1 cellular context compared by ENCODE assay signal in the genomic region with DNA sequence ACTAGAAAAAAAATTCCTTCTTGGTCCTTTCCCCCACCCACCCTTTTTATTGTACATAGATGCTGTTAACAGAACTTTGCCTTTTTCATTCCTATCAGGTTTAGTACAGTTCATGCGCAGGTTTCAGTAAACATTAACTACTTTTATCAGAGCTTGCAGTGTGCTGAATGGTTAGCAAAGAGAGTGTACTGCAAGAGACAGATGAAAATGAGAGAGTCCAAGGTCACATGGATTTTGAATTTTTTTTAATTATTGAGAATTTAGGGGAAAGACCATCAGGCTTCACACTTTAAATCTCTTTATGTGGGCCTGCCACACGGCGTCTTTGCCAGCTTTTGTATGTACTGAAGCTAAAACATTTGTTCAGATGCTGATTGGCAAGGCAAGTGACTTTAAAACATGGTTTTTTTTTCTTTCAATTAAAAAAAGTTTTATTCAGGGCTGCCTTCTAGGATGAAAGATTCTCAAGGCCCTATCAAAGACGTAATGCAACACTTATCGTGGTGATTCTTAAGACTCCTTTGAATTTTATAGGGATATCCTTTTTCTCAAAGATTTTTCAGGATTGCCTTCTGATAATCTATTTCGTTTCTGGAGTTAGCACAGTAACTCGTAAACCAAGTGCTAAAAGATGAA.
TF ChIP-seq lines count a peak whose summit lies in the region.

No MANE protein-coding gene starts in this region.

TF ChIP-seq in HepG2, 621 proteins besides CTCF, POLR2A, EP300 and RAD21 (continued from another document and continues in another):
- TF ChIP-seq, protein P1, sequence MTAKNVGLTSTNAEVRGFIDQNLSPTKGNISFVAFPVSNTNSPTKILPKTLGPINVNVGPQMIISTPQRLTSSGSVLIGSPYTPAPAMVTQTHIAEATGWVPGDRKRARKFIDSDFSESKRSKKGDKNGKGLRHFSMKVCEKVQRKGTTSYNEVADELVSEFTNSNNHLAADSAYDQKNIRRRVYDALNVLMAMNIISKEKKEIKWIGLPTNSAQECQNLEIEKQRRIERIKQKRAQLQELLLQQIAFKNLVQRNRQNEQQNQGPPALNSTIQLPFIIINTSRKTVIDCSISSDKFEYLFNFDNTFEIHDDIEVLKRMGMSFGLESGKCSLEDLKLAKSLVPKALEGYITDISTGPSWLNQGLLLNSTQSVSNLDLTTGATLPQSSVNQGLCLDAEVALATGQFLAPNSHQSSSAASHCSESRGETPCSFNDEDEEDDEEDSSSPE (CRISPR knock-in tag; IDR thresholded peaks at IDR 0.05), result no peak
- TF ChIP-seq, protein P2, sequence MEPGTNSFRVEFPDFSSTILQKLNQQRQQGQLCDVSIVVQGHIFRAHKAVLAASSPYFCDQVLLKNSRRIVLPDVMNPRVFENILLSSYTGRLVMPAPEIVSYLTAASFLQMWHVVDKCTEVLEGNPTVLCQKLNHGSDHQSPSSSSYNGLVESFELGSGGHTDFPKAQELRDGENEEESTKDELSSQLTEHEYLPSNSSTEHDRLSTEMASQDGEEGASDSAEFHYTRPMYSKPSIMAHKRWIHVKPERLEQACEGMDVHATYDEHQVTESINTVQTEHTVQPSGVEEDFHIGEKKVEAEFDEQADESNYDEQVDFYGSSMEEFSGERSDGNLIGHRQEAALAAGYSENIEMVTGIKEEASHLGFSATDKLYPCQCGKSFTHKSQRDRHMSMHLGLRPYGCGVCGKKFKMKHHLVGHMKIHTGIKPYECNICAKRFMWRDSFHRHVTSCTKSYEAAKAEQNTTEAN (CRISPR knock-in tag; conservative IDR thresholded peaks at IDR 0.05), result no peak
- TF ChIP-seq CEBPB (IDR thresholded peaks at IDR 0.05; ENCODE audit: borderline replicate concordance, low read depth, low read length) (0 out of 2 replicates have a peak, but pooled peaks have one; percentile 7), GPN1 (CRISPR knock-in tag; IDR thresholded peaks at IDR 0.05; ENCODE audit: borderline replicate concordance) (no peak), SOX13 (IDR thresholded peaks at IDR 0.05) (no peak), SOX13 (CRISPR knock-in tag; conservative IDR thresholded peaks at IDR 0.05 in 1 of 2, IDR thresholded peaks at IDR 0.05 in 1 of 2) (peak in 1 of 2 experiments; percentile 83; a peak in 2 of 4 replicates), TBL1XR1 (IDR thresholded peaks at IDR 0.05; ENCODE audit: borderline replicate concordance, low read length, partially characterized antibody) (no peak), THAP11 (CRISPR knock-in tag; IDR thresholded peaks at IDR 0.05) (peak; percentile 37; the same call in 1 of the 2 replicates), ZNF44 (CRISPR knock-in tag; IDR thresholded peaks at IDR 0.05) (no peak), ZNF160 (CRISPR knock-in tag; IDR thresholded peaks at IDR 0.05) (no peak), ZNF550 (CRISPR knock-in tag; IDR thresholded peaks at IDR 0.05; ENCODE audit: borderline replicate concordance) (no peak), ATAD3A (CRISPR knock-in tag; IDR thresholded peaks at IDR 0.05) (no peak), HNF4A (CRISPR knock-in tag; IDR thresholded peaks at IDR 0.05) (peak; percentile 89), ZNF557 (CRISPR knock-in tag; IDR thresholded peaks at IDR 0.05) (no peak), ZNF251 (CRISPR knock-in tag; IDR thresholded peaks at IDR 0.05) (no peak), KLF12 (CRISPR knock-in tag; IDR thresholded peaks at IDR 0.05; ENCODE audit: borderline replicate concordance) (no peak), ETV5 (CRISPR knock-in tag; IDR thresholded peaks at IDR 0.05; ENCODE audit: borderline replicate concordance) (no peak; the same call in 1 of the 2 replicates), MEIS1 (CRISPR knock-in tag; IDR thresholded peaks at IDR 0.05; ENCODE audit: borderline replicate concordance) (no peak), ZKSCAN5 (CRISPR knock-in tag; IDR thresholded peaks at IDR 0.05) (no peak), KAT8 (CRISPR knock-in tag; IDR thresholded peaks at IDR 0.05) (no peak; the same call in 1 of the 2 replicates), ZSCAN21 (CRISPR knock-in tag; IDR thresholded peaks at IDR 0.05; ENCODE audit: borderline replicate concordance) (no peak), ETV6 (CRISPR knock-in tag; conservative IDR thresholded peaks at IDR 0.05) (no peak), MTA3 (CRISPR knock-in tag; IDR thresholded peaks at IDR 0.05) (no peak), MTF2 (CRISPR knock-in tag; IDR thresholded peaks at IDR 0.05; ENCODE audit: borderline replicate concordance) (no peak), XRCC5 (optimal IDR thresholded peaks at IDR 0.05; ENCODE audit: low read length) (no peak), AGO1 (IDR thresholded peaks at IDR 0.05; ENCODE audit: low read depth, low read length, poor library complexity, severe bottlenecking) (no peak), ZFX (CRISPR knock-in tag; IDR thresholded peaks at IDR 0.05; ENCODE audit: low read depth) (no peak)
- TF ChIP-seq, protein P3, sequence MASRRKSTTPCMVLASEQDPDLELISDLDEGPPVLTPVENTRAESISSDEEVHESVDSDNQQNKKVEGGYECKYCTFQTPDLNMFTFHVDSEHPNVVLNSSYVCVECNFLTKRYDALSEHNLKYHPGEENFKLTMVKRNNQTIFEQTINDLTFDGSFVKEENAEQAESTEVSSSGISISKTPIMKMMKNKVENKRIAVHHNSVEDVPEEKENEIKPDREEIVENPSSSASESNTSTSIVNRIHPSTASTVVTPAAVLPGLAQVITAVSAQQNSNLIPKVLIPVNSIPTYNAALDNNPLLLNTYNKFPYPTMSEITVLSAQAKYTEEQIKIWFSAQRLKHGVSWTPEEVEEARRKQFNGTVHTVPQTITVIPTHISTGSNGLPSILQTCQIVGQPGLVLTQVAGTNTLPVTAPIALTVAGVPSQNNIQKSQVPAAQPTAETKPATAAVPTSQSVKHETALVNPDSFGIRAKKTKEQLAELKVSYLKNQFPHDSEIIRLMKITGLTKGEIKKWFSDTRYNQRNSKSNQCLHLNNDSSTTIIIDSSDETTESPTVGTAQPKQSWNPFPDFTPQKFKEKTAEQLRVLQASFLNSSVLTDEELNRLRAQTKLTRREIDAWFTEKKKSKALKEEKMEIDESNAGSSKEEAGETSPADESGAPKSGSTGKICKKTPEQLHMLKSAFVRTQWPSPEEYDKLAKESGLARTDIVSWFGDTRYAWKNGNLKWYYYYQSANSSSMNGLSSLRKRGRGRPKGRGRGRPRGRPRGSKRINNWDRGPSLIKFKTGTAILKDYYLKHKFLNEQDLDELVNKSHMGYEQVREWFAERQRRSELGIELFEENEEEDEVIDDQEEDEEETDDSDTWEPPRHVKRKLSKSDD (CRISPR knock-in tag; IDR thresholded peaks at IDR 0.05; ENCODE audit: low read depth), result no peak
- TF ChIP-seq, protein P4, sequence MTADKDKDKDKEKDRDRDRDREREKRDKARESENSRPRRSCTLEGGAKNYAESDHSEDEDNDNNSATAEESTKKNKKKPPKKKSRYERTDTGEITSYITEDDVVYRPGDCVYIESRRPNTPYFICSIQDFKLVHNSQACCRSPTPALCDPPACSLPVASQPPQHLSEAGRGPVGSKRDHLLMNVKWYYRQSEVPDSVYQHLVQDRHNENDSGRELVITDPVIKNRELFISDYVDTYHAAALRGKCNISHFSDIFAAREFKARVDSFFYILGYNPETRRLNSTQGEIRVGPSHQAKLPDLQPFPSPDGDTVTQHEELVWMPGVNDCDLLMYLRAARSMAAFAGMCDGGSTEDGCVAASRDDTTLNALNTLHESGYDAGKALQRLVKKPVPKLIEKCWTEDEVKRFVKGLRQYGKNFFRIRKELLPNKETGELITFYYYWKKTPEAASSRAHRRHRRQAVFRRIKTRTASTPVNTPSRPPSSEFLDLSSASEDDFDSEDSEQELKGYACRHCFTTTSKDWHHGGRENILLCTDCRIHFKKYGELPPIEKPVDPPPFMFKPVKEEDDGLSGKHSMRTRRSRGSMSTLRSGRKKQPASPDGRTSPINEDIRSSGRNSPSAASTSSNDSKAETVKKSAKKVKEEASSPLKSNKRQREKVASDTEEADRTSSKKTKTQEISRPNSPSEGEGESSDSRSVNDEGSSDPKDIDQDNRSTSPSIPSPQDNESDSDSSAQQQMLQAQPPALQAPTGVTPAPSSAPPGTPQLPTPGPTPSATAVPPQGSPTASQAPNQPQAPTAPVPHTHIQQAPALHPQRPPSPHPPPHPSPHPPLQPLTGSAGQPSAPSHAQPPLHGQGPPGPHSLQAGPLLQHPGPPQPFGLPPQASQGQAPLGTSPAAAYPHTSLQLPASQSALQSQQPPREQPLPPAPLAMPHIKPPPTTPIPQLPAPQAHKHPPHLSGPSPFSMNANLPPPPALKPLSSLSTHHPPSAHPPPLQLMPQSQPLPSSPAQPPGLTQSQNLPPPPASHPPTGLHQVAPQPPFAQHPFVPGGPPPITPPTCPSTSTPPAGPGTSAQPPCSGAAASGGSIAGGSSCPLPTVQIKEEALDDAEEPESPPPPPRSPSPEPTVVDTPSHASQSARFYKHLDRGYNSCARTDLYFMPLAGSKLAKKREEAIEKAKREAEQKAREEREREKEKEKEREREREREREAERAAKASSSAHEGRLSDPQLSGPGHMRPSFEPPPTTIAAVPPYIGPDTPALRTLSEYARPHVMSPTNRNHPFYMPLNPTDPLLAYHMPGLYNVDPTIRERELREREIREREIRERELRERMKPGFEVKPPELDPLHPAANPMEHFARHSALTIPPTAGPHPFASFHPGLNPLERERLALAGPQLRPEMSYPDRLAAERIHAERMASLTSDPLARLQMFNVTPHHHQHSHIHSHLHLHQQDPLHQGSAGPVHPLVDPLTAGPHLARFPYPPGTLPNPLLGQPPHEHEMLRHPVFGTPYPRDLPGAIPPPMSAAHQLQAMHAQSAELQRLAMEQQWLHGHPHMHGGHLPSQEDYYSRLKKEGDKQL (CRISPR knock-in tag; IDR thresholded peaks at IDR 0.05; ENCODE audit: low read depth), result 0 out of 2 replicates have a peak, but pooled peaks have one; percentile 56
- TF ChIP-seq, protein P5, sequence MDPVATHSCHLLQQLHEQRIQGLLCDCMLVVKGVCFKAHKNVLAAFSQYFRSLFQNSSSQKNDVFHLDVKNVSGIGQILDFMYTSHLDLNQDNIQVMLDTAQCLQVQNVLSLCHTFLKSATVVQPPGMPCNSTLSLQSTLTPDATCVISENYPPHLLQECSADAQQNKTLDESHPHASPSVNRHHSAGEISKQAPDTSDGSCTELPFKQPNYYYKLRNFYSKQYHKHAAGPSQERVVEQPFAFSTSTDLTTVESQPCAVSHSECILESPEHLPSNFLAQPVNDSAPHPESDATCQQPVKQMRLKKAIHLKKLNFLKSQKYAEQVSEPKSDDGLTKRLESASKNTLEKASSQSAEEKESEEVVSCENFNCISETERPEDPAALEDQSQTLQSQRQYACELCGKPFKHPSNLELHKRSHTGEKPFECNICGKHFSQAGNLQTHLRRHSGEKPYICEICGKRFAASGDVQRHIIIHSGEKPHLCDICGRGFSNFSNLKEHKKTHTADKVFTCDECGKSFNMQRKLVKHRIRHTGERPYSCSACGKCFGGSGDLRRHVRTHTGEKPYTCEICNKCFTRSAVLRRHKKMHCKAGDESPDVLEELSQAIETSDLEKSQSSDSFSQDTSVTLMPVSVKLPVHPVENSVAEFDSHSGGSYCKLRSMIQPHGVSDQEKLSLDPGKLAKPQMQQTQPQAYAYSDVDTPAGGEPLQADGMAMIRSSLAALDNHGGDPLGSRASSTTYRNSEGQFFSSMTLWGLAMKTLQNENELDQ (CRISPR knock-in tag; IDR thresholded peaks at IDR 0.05; ENCODE audit: borderline replicate concordance), result no peak
- TF ChIP-seq, protein P6, sequence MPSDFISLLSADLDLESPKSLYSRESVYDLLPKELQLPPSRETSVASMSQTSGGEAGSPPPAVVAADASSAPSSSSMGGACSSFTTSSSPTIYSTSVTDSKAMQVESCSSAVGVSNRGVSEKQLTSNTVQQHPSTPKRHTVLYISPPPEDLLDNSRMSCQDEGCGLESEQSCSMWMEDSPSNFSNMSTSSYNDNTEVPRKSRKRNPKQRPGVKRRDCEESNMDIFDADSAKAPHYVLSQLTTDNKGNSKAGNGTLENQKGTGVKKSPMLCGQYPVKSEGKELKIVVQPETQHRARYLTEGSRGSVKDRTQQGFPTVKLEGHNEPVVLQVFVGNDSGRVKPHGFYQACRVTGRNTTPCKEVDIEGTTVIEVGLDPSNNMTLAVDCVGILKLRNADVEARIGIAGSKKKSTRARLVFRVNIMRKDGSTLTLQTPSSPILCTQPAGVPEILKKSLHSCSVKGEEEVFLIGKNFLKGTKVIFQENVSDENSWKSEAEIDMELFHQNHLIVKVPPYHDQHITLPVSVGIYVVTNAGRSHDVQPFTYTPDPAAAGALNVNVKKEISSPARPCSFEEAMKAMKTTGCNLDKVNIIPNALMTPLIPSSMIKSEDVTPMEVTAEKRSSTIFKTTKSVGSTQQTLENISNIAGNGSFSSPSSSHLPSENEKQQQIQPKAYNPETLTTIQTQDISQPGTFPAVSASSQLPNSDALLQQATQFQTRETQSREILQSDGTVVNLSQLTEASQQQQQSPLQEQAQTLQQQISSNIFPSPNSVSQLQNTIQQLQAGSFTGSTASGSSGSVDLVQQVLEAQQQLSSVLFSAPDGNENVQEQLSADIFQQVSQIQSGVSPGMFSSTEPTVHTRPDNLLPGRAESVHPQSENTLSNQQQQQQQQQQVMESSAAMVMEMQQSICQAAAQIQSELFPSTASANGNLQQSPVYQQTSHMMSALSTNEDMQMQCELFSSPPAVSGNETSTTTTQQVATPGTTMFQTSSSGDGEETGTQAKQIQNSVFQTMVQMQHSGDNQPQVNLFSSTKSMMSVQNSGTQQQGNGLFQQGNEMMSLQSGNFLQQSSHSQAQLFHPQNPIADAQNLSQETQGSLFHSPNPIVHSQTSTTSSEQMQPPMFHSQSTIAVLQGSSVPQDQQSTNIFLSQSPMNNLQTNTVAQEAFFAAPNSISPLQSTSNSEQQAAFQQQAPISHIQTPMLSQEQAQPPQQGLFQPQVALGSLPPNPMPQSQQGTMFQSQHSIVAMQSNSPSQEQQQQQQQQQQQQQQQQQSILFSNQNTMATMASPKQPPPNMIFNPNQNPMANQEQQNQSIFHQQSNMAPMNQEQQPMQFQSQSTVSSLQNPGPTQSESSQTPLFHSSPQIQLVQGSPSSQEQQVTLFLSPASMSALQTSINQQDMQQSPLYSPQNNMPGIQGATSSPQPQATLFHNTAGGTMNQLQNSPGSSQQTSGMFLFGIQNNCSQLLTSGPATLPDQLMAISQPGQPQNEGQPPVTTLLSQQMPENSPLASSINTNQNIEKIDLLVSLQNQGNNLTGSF (CRISPR knock-in tag; IDR thresholded peaks at IDR 0.05), result no peak
- TF ChIP-seq, protein P7, sequence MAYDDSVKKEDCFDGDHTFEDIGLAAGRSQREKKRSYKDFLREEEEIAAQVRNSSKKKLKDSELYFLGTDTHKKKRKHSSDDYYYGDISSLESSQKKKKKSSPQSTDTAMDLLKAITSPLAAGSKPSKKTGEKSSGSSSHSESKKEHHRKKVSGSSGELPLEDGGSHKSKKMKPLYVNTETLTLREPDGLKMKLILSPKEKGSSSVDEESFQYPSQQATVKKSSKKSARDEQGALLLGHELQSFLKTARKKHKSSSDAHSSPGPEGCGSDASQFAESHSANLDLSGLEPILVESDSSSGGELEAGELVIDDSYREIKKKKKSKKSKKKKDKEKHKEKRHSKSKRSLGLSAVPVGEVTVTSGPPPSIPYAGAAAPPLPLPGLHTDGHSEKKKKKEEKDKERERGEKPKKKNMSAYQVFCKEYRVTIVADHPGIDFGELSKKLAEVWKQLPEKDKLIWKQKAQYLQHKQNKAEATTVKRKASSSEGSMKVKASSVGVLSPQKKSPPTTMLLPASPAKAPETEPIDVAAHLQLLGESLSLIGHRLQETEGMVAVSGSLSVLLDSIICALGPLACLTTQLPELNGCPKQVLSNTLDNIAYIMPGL (CRISPR knock-in tag; IDR thresholded peaks at IDR 0.05; ENCODE audit: borderline replicate concordance in 1 of 2, low read depth in 1 of 2), result no peak
- TF ChIP-seq, protein P8, sequence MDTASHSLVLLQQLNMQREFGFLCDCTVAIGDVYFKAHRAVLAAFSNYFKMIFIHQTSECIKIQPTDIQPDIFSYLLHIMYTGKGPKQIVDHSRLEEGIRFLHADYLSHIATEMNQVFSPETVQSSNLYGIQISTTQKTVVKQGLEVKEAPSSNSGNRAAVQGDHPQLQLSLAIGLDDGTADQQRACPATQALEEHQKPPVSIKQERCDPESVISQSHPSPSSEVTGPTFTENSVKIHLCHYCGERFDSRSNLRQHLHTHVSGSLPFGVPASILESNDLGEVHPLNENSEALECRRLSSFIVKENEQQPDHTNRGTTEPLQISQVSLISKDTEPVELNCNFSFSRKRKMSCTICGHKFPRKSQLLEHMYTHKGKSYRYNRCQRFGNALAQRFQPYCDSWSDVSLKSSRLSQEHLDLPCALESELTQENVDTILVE (CRISPR knock-in tag; IDR thresholded peaks at IDR 0.05), result peak; percentile 45; the same call in 1 of the 2 replicates
